ENCODE assay signal across 8 cellular contexts in genomic region chr20:32789896-32790750, GRCh38. TPM values are rescaled to one million over a fixed set of nuclear protein-coding genes. Genes with fewer than 3 reads are reported as not detected.
DNase-seq lines count a peak whose midpoint lies in the region; ATAC-seq and TF ChIP-seq lines count a peak whose summit lies in the region.

No MANE protein-coding gene starts in this region.

- H3K27ac ChIP-seq in PC-9 (no peak overlapping the region), fibroblast of lung (ENCODE audit: insufficient read depth, low read length) (no peak overlapping the region)

- peak; percentile 76 for DNase-seq in SIG-M5 treated with dmso at 0.1 percent for 504 hours (lab: John Stamatoyannopoulos, UW; ENCODE audit: unreplicated experiment)
- DNase-seq in SIG-M5 (lab: John Stamatoyannopoulos, UW): no peak
- peak in 1 of 2 experiments; percentile 67 for DNase-seq in PC-9
- peak; percentile 79 for DNase-seq in activated T-cell treated with anti-CD3 and anti-CD28 coated beads, Interleukin-2, amount 50 U/mL, for 24 hours
- peak; percentile 45 to 77 for DNase-seq in fibroblast of lung (ENCODE audit: low read depth in 2 of 2)
- peak; percentile 90 for DNase-seq in neural crest cell (ENCODE audit: low read depth, low spot score)
- peak; percentile 79 for DNase-seq in stimulated activated naive CD8-positive, alpha-beta T cell treated with anti-CD3 and anti-CD28 coated beads, Interleukin-15, Interleukin-2, amounts not matched to agents 100 U/mL and 50 U/mL, for 24 hours

- H3K36me3 ChIP-seq in PC-9 (ENCODE audit: low read depth): no peaks in the 10 kb centered on the region
- peaks cover 8% of the 10 kb centered on the region for H3K36me3 ChIP-seq in fibroblast of lung (ENCODE audit: control insufficient read depth, insufficient read depth, low read length)

- intact Hi-C loops in PC-9 (cut with micrococcal nuclease; ENCODE audit: unreplicated experiment): loop anchor here (1.0 to 5.0 kb wide), 2 partner anchors 306 to 502 kb away; no protein-coding TSS in a partner anchor

- H3F3A ChIP-seq in PC-9 (ENCODE audit: insufficient read depth, low read depth): no peaks in the 10 kb centered on the region

- no peak overlapping the region for H3K9ac ChIP-seq in fibroblast of lung (ENCODE audit: insufficient read depth, low read length)

- peak; percentile 91 for TF ChIP-seq RAD21 in Ishikawa (IDR thresholded peaks at IDR 0.05; ENCODE audit: low read depth)

- no peak overlapping the region for H2AFZ ChIP-seq in PC-9
- H2AFZ ChIP-seq in fibroblast of lung (ENCODE audit: low read length): no peak overlapping the region

- H3K4me3 ChIP-seq in PC-9 (no peak overlapping the region), fibroblast of lung (replicated peaks in 1 of 4; ENCODE audit: control extremely low read depth in 1 of 4, insufficient read depth in 1 of 4, low read depth in 3 of 4, low read length in 4 of 4) (no peak overlapping the region)

- no peaks in the 10 kb centered on the region for H3K27me3 Mint-ChIP-seq in activated T-cell treated with anti-CD3 and anti-CD28 coated beads, Interleukin-2, amount 50 U/mL, for 24 hours
- no peaks in the 10 kb centered on the region for H3K27me3 Mint-ChIP-seq in neural crest cell (ENCODE audit: low read depth)

- H4K20me1 ChIP-seq in PC-9 (ENCODE audit: insufficient read depth) (no peaks in the 10 kb centered on the region), fibroblast of lung (ENCODE audit: control insufficient read depth, extremely low read depth, insufficient read depth, low read length) (no peaks in the 10 kb centered on the region)

- H3K4me1 Mint-ChIP-seq in activated T-cell treated with anti-CD3 and anti-CD28 coated beads, Interleukin-2, amount 50 U/mL, for 24 hours (ENCODE audit: low read depth): peaks cover 32% of the 10 kb centered on the region
- H3K4me1 Mint-ChIP-seq in neural crest cell: peaks cover 39% of the 10 kb centered on the region

- H3K9me3 ChIP-seq in PC-9 (ENCODE audit: insufficient read depth, low read depth): no peaks in the 10 kb centered on the region
- no peaks in the 10 kb centered on the region for H3K9me3 ChIP-seq in fibroblast of lung (ENCODE audit: control insufficient read depth, insufficient read depth, low read depth, low read length)

- H3K4me1 ChIP-seq in PC-9 (replicated peaks; ENCODE audit: insufficient read depth): no peaks in the 10 kb centered on the region
- H3K4me1 ChIP-seq in fibroblast of lung (ENCODE audit: control insufficient read depth, extremely low read depth, insufficient read depth, low read length): no peaks in the 10 kb centered on the region

- H3K79me2 ChIP-seq in PC-9 (ENCODE audit: low read depth) (no peaks in the 10 kb centered on the region), fibroblast of lung (ENCODE audit: control insufficient read depth, insufficient read depth, low read length) (no peaks in the 10 kb centered on the region)

- BruUV-seq in PC-9 (replicated peaks; lab: Mats Ljungman, UMichigan): no TSS peak

- no peak overlapping the region for H3K27ac Mint-ChIP-seq in activated T-cell treated with anti-CD3 and anti-CD28 coated beads, Interleukin-2, amount 50 U/mL, for 24 hours
- H3K27ac Mint-ChIP-seq in neural crest cell (ENCODE audit: unreplicated experiment): no peak overlapping the region

- CTCF ChIA-PET in PC-9 (lab: Charles Lee): interaction anchor here (0.5 to 0.9 kb wide), 6 partner anchors 9 to 1323 kb away, joined by 3 to 7 read pairs (median 4); no protein-coding TSS in a partner anchor

- ATAC-seq in stimulated activated naive CD8-positive, alpha-beta T cell treated with anti-CD3 and anti-CD28 coated beads, Interleukin-15, Interleukin-2, amounts not matched to agents 100 U/mL and 50 U/mL, for 24 hours: peak; percentile 71

- no peaks in the 10 kb centered on the region for H3K36me3 Mint-ChIP-seq in activated T-cell treated with anti-CD3 and anti-CD28 coated beads, Interleukin-2, amount 50 U/mL, for 24 hours (ENCODE audit: low read depth)
- peaks cover 16% of the 10 kb centered on the region for H3K36me3 Mint-ChIP-seq in neural crest cell (ENCODE audit: low read depth)

- no peak overlapping the region for H3K4me3 Mint-ChIP-seq in activated T-cell treated with anti-CD3 and anti-CD28 coated beads, Interleukin-2, amount 50 U/mL, for 24 hours
- H3K4me3 Mint-ChIP-seq in neural crest cell: no peak overlapping the region

- H3K27me3 ChIP-seq in PC-9 (ENCODE audit: insufficient read depth, low read depth) (no peaks in the 10 kb centered on the region), fibroblast of lung (ENCODE audit: control insufficient read depth, insufficient read depth, low read length) (no peaks in the 10 kb centered on the region)

- no peak for TF ChIP-seq EP300 in Ishikawa (IDR thresholded peaks at IDR 0.05; ENCODE audit: borderline replicate concordance)

- TF ChIP-seq CTCF in PC-9 (conservative IDR thresholded peaks at IDR 0.05) (peak; percentile 99), fibroblast of lung (conservative IDR thresholded peaks at IDR 0.05 in 1 of 2, IDR thresholded peaks at IDR 0.05 in 1 of 2; ENCODE audit: low read depth in 1 of 2, low read length in 2 of 2) (peak; percentile 100), neural crest cell (conservative IDR thresholded peaks at IDR 0.05) (peak; percentile 100)

- no peaks in the 10 kb centered on the region for H3K9me2 ChIP-seq in PC-9 (ENCODE audit: insufficient read depth)

- POLR2A ChIA-PET in PC-9 (lab: Charles Lee; ENCODE audit: unreplicated experiment): no interaction called here

- H3K4me2 ChIP-seq in PC-9 (no peak overlapping the region), fibroblast of lung (ENCODE audit: extremely low read depth, insufficient read depth, low read length) (no peak overlapping the region)

- H3K9me3 Mint-ChIP-seq in activated T-cell treated with anti-CD3 and anti-CD28 coated beads, Interleukin-2, amount 50 U/mL, for 24 hours: no peaks in the 10 kb centered on the region
- no peaks in the 10 kb centered on the region for H3K9me3 Mint-ChIP-seq in neural crest cell

TF ChIP-seq in Ishikawa, 13 proteins besides CTCF, POLR2A, EP300 and RAD21:
- TF ChIP-seq FOXM1 (IDR thresholded peaks at IDR 0.05; ENCODE audit: borderline replicate concordance, low read depth) (no peak), EGR1 (IDR thresholded peaks at IDR 0.05) (no peak), YY1 (IDR thresholded peaks at IDR 0.05; ENCODE audit: low read depth) (no peak), TCF12 (IDR thresholded peaks at IDR 0.05; ENCODE audit: low read depth) (no peak), ZBTB7A (IDR thresholded peaks at IDR 0.05; ENCODE audit: low read depth) (no peak), NFIC (IDR thresholded peaks at IDR 0.05) (no peak), TEAD4 (IDR thresholded peaks at IDR 0.05) (no peak), TAF1 (IDR thresholded peaks at IDR 0.05; ENCODE audit: low read depth) (no peak)
- TF ChIP-seq, protein P1, sequence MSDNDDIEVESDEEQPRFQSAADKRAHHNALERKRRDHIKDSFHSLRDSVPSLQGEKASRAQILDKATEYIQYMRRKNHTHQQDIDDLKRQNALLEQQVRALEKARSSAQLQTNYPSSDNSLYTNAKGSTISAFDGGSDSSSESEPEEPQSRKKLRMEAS (IDR thresholded peaks at IDR 0.05): no peak
- TF ChIP-seq, protein P2, sequence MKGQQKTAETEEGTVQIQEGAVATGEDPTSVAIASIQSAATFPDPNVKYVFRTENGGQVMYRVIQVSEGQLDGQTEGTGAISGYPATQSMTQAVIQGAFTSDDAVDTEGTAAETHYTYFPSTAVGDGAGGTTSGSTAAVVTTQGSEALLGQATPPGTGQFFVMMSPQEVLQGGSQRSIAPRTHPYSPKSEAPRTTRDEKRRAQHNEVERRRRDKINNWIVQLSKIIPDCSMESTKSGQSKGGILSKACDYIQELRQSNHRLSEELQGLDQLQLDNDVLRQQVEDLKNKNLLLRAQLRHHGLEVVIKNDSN (IDR thresholded peaks at IDR 0.05): no peak
TF ChIP-seq in Ishikawa: peak in this region for 0.

RNA-seq across cellular contexts. Expression of gene DNMT3B, which starts 27.9 kb away (rescaled TPM):
- total RNA-seq in PC-9 (2021) (5.7 and 8.0 TPM in 2 replicates), fibroblast of lung (1.5 and 3.1 TPM in 2 replicates), neural crest cell (57.3 and 58.0 TPM in 2 replicates)
- polyA plus RNA-seq in fibroblast of lung: 1.1 and 1.6 TPM in 2 replicates
- polyA plus RNA-seq in fibroblast of lung (2012): 1.4 and 1.7 TPM in 2 replicates
- polyA minus RNA-seq in fibroblast of lung (ENCODE audit: low replicate concordance): 1.1 and 1.2 TPM in 2 replicates

RNA-seq across cellular contexts. Expression of gene MAPRE1, which starts 29.6 kb away (rescaled TPM):
- total RNA-seq in PC-9 (2021) (113 and 154 TPM in 2 replicates), fibroblast of lung (57.8 and 67.9 TPM in 2 replicates), neural crest cell (291 and 304 TPM in 2 replicates)
- 130 and 148 TPM in 2 replicates for polyA plus RNA-seq in fibroblast of lung
- polyA plus RNA-seq in fibroblast of lung (2012): 104 and 121 TPM in 2 replicates
- 25.3 and 28.1 TPM in 2 replicates for polyA minus RNA-seq in fibroblast of lung (ENCODE audit: low replicate concordance)

RNA-seq across cellular contexts. Expression of gene COMMD7, which starts 46.9 kb away (rescaled TPM):
- total RNA-seq in PC-9 (2021): 42.3 and 43.0 TPM in 2 replicates
- 26.7 and 39.6 TPM in 2 replicates for total RNA-seq in fibroblast of lung
- 68.5 and 70.0 TPM in 2 replicates for polyA plus RNA-seq in fibroblast of lung
- polyA plus RNA-seq in fibroblast of lung (2012): 71.4 and 74.3 TPM in 2 replicates
- 18.9 and 42.9 TPM in 2 replicates for polyA minus RNA-seq in fibroblast of lung (ENCODE audit: low replicate concordance)
- 60.4 and 65.3 TPM in 2 replicates for total RNA-seq in neural crest cell
